In genomic region chr11:110192604-110193282, GRCh38 we compare ENCODE assay signal across 8 cellular contexts.
DNase-seq lines count a peak whose midpoint lies in the region; ATAC-seq, FAIRE-seq and TF ChIP-seq lines count a peak whose summit lies in the region.
"Not testable (repeated sequence)": the region's sequence is repeated elsewhere in the genome, so short reads cannot be mapped to it uniquely, and the experiment has no call there.

No MANE protein-coding gene starts in this region.

- FAIRE-seq in GM19239 (lab: Jason Lieb, UNC) = peak; percentile 61

- not testable (repeated sequence) for H3K4me3 ChIP-seq in GM12865 (ENCODE audit: low read depth, low read length)

- not testable (repeated sequence) for H3K27ac Mint-ChIP-seq in activated T-cell treated with anti-CD3 and anti-CD28 coated beads, Interleukin-2, amount 50 U/mL, for 72 hours; stimulated activated memory B cell treated with anti-CD40 and anti-IgM and Interleukin-4, amounts not matched to agents 10 μg/mL and 1 μg/mL and 100 μg/mL, for 72 hours

- TF ChIP-seq CTCF in GM12865 (IDR thresholded peaks at IDR 0.05; ENCODE audit: insufficient read depth, low read depth, low read length, missing control alignments) = not testable (repeated sequence)

- ATAC-seq in GM21619 (IDR thresholded peaks at IDR 0.05; ENCODE audit: unreplicated experiment) = peak; percentile 88
- ATAC-seq in HG02973 (IDR thresholded peaks at IDR 0.05; ENCODE audit: unreplicated experiment) = peak; percentile 59
- peak; percentile 71 for ATAC-seq in HG03439 (IDR thresholded peaks at IDR 0.05; ENCODE audit: unreplicated experiment)
- ATAC-seq in activated T-cell treated with anti-CD3 and anti-CD28 coated beads, Interleukin-2, amount 50 U/mL, for 72 hours (replicated peaks in 1 of 2) = peak; percentile 43 to 60
- ATAC-seq in stimulated activated memory B cell treated with anti-CD40 and anti-IgM and Interleukin-4, amounts not matched to agents 10 μg/mL and 1 μg/mL and 100 μg/mL, for 72 hours = peak; percentile 86

- H3K36me3 Mint-ChIP-seq in activated T-cell treated with anti-CD3 and anti-CD28 coated beads, Interleukin-2, amount 50 U/mL, for 72 hours (ENCODE audit: insufficient read depth in 2 of 2) = not testable (repeated sequence)
- H3K36me3 Mint-ChIP-seq in stimulated activated memory B cell treated with anti-CD40 and anti-IgM and Interleukin-4, amounts not matched to agents 10 μg/mL and 1 μg/mL and 100 μg/mL, for 72 hours = peaks cover 11% of the 10 kb centered on the region

- not testable (repeated sequence) for H3K4me3 Mint-ChIP-seq in activated T-cell treated with anti-CD3 and anti-CD28 coated beads, Interleukin-2, amount 50 U/mL, for 72 hours; stimulated activated memory B cell treated with anti-CD40 and anti-IgM and Interleukin-4, amounts not matched to agents 10 μg/mL and 1 μg/mL and 100 μg/mL, for 72 hours

- DNase-seq in GM12865 (ENCODE audit: low read depth) (peak; percentile 56), NCI-H526 treated with DMSO at 0.1 percent for 48 hours (lab: John Stamatoyannopoulos, UW) (peak; percentile 99)
- not testable (repeated sequence) for DNase-seq in GM19239 (ENCODE audit: insufficient read length, low spot score); activated T-cell treated with anti-CD3 and anti-CD28 coated beads, Interleukin-2, amount 50 U/mL, for 72 hours

- not testable (repeated sequence) for H3K9me3 Mint-ChIP-seq in activated T-cell treated with anti-CD3 and anti-CD28 coated beads, Interleukin-2, amount 50 U/mL, for 72 hours
- peaks cover 11% of the 10 kb centered on the region for H3K9me3 Mint-ChIP-seq in stimulated activated memory B cell treated with anti-CD40 and anti-IgM and Interleukin-4, amounts not matched to agents 10 μg/mL and 1 μg/mL and 100 μg/mL, for 72 hours

- H3K4me1 Mint-ChIP-seq in activated T-cell treated with anti-CD3 and anti-CD28 coated beads, Interleukin-2, amount 50 U/mL, for 72 hours (ENCODE audit: low read depth) = not testable (repeated sequence)
- H3K4me1 Mint-ChIP-seq in stimulated activated memory B cell treated with anti-CD40 and anti-IgM and Interleukin-4, amounts not matched to agents 10 μg/mL and 1 μg/mL and 100 μg/mL, for 72 hours = peaks cover 40% of the 10 kb centered on the region

- H3K27me3 Mint-ChIP-seq in activated T-cell treated with anti-CD3 and anti-CD28 coated beads, Interleukin-2, amount 50 U/mL, for 72 hours (ENCODE audit: low read depth) = peaks cover 35% of the 10 kb centered on the region
- H3K27me3 Mint-ChIP-seq in stimulated activated memory B cell treated with anti-CD40 and anti-IgM and Interleukin-4, amounts not matched to agents 10 μg/mL and 1 μg/mL and 100 μg/mL, for 72 hours = peaks cover 52% of the 10 kb centered on the region
